In the genomic region with DNA sequence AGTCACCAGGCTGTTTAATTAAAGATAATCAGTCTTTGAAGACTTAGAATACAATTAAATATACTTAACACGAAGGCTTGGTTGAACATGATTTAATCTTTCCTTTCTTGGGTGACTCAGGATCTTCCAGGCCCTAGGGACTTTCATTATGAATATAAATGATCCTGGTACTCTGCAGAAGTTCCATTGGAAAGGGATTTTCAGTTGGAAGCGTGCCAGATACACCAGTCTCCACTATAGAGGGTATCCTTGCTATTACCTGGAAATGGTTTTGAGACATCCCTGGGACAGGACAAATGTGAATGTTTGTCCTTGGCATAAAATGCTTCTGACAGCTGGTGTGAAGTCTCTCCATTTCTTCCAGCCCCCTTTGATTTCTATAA, we compare ENCODE assay signal across 1 cellular context.
TF ChIP-seq lines count a peak whose summit lies in the region.

No MANE protein-coding gene starts in this region.

TF ChIP-seq in SK-N-SH treated with all-trans-retinoic acid at 6 μM for 48 hours, 23 proteins besides CTCF, POLR2A, EP300 and RAD21 (continued from another document):
- TF ChIP-seq, protein P1, sequence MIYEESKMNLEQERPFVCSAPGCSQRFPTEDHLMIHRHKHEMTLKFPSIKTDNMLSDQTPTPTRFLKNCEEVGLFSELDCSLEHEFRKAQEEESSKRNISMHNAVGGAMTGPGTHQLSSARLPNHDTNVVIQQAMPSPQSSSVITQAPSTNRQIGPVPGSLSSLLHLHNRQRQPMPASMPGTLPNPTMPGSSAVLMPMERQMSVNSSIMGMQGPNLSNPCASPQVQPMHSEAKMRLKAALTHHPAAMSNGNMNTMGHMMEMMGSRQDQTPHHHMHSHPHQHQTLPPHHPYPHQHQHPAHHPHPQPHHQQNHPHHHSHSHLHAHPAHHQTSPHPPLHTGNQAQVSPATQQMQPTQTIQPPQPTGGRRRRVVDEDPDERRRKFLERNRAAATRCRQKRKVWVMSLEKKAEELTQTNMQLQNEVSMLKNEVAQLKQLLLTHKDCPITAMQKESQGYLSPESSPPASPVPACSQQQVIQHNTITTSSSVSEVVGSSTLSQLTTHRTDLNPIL (CRISPR knock-in tag; IDR thresholded peaks at IDR 0.05; ENCODE audit: low read depth), result no peak
- TF ChIP-seq ESRRG (CRISPR knock-in tag; IDR thresholded peaks at IDR 0.05) (no peak), OSR1 (CRISPR knock-in tag; IDR thresholded peaks at IDR 0.05) (no peak), RARB (CRISPR knock-in tag; IDR thresholded peaks at IDR 0.05) (no peak), SNAI2 (CRISPR knock-in tag; IDR thresholded peaks at IDR 0.05) (no peak), ZFP30 (CRISPR knock-in tag; IDR thresholded peaks at IDR 0.05) (no peak), PPARA (CRISPR knock-in tag; IDR thresholded peaks at IDR 0.05; ENCODE audit: borderline replicate concordance) (no peak), BACH2 (CRISPR knock-in tag; IDR thresholded peaks at IDR 0.05; ENCODE audit: borderline replicate concordance) (no peak), ARNTL (CRISPR knock-in tag; IDR thresholded peaks at IDR 0.05; ENCODE audit: borderline replicate concordance, low read depth) (no peak), ZFP3 (CRISPR knock-in tag; IDR thresholded peaks at IDR 0.05) (no peak), TOX (CRISPR knock-in tag; IDR thresholded peaks at IDR 0.05; ENCODE audit: borderline replicate concordance) (no peak), ZNF70 (CRISPR knock-in tag; IDR thresholded peaks at IDR 0.05) (no peak), ZNF8 (CRISPR knock-in tag; IDR thresholded peaks at IDR 0.05) (no peak)
- TF ChIP-seq, protein P2, sequence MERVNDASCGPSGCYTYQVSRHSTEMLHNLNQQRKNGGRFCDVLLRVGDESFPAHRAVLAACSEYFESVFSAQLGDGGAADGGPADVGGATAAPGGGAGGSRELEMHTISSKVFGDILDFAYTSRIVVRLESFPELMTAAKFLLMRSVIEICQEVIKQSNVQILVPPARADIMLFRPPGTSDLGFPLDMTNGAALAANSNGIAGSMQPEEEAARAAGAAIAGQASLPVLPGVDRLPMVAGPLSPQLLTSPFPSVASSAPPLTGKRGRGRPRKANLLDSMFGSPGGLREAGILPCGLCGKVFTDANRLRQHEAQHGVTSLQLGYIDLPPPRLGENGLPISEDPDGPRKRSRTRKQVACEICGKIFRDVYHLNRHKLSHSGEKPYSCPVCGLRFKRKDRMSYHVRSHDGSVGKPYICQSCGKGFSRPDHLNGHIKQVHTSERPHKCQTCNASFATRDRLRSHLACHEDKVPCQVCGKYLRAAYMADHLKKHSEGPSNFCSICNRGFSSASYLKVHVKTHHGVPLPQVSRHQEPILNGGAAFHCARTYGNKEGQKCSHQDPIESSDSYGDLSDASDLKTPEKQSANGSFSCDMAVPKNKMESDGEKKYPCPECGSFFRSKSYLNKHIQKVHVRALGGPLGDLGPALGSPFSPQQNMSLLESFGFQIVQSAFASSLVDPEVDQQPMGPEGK (CRISPR knock-in tag; IDR thresholded peaks at IDR 0.05; ENCODE audit: borderline replicate concordance), result no peak
- TF ChIP-seq, protein P3, sequence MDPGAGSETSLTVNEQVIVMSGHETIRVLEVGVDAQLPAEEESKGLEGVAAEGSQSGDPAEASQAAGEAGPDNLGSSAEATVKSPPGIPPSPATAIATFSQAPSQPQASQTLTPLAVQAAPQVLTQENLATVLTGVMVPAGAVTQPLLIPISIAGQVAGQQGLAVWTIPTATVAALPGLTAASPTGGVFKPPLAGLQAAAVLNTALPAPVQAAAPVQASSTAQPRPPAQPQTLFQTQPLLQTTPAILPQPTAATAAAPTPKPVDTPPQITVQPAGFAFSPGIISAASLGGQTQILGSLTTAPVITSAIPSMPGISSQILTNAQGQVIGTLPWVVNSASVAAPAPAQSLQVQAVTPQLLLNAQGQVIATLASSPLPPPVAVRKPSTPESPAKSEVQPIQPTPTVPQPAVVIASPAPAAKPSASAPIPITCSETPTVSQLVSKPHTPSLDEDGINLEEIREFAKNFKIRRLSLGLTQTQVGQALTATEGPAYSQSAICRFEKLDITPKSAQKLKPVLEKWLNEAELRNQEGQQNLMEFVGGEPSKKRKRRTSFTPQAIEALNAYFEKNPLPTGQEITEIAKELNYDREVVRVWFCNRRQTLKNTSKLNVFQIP (CRISPR knock-in tag; IDR thresholded peaks at IDR 0.05; ENCODE audit: borderline replicate concordance, low read depth), result no peak
TF ChIP-seq in SK-N-SH treated with all-trans-retinoic acid at 6 μM for 48 hours: peak in this region for 0.
